Comparison of ENCODE assay signal across 16 cellular contexts in the genomic region with DNA sequence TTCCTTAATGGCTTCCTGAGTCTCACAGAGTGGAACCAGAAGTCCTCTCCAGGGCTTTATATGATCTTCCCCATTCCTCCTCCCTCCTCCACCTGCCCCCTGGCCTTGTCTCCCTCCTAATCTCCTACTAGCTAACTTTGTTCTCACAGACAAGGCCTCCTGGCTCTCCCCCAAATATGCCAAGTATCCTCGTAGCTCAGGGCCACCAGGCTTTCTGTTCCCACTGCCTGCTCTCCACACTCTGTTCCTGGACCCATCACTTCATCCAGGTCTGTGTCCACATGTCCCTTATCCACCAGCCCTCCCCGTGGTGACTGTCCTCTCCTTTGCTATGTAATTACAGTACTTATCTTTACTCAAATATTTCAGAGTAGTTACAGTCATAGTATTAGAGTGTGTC. TPM values are rescaled to one million over a fixed set of nuclear protein-coding genes. Genes with fewer than 3 reads are reported as not detected.
DNase-seq lines count a peak whose midpoint lies in the region; ATAC-seq and TF ChIP-seq lines count a peak whose summit lies in the region.
"Had no signal": no experiment of that assay in that cellular context is flagged by ENCODE, and none has a peak within 500 bp of the region (broad histone marks: within the 10 kb centered on the region; RNA-seq: fewer than 3 reads in every experiment).

No MANE protein-coding gene starts in this region.

- TF ChIP-seq CTCF in H9 (conservative IDR thresholded peaks at IDR 0.05) (no peak), Peyer's patch (IDR thresholded peaks at IDR 0.05) (no peak), osteoblast (IDR thresholded peaks at IDR 0.05; ENCODE audit: extremely low read depth, low read depth, low read length) (no peak)

- no peak overlapping the region for H3K27ac Mint-ChIP-seq in H9
- no peak overlapping the region for H3K27ac Mint-ChIP-seq in activated naive CD4-positive, alpha-beta T cell treated with anti-CD3 and anti-CD28 coated beads for 36 hours
- H3K27ac Mint-ChIP-seq: CD8-positive, alpha-beta T cell; GM23338; IgD-negative memory B cell had no signal

- no peak overlapping the region for H3K4me2 ChIP-seq in H9 (ENCODE audit: insufficient read depth, insufficient read length, low read length)
- no peak overlapping the region for H3K4me2 ChIP-seq in osteoblast (ENCODE audit: insufficient read depth, low read length)
- H3K4me2 ChIP-seq: A549, GM23338 had no signal

- H2AFZ ChIP-seq in H9 (ENCODE audit: low read length): no peak overlapping the region
- H2AFZ ChIP-seq in osteoblast (ENCODE audit: low read length): no peak overlapping the region
- H2AFZ ChIP-seq: GM23338 had no signal

- H3K9me3 Mint-ChIP-seq in H9: no peaks in the 10 kb centered on the region; a peak in 1 of 5 replicates
- no peaks in the 10 kb centered on the region for H3K9me3 Mint-ChIP-seq in activated naive CD4-positive, alpha-beta T cell treated with anti-CD3 and anti-CD28 coated beads for 36 hours
- H3K9me3 Mint-ChIP-seq: CD14-positive monocyte; CD8-positive, alpha-beta T cell; GM23338; IgD-negative memory B cell had no signal

- no peaks in the 10 kb centered on the region; the same call in 1 of the 2 replicates for H3K27me3 ChIP-seq in H9 (ENCODE audit: insufficient read depth, low read length)
- no peaks in the 10 kb centered on the region for H3K27me3 ChIP-seq in Peyer's patch
- peaks cover 8% of the 10 kb centered on the region for H3K27me3 ChIP-seq in osteoblast (ENCODE audit: insufficient read depth, low read length)

- H3K4ac ChIP-seq in H9 (ENCODE audit: low read depth, low read length): no peak overlapping the region

- intact Hi-C loops in activated naive CD4-positive, alpha-beta T cell treated with anti-CD3 and anti-CD28 coated beads for 36 hours (cut with micrococcal nuclease): no loop called here

- no peak overlapping the region for H3K18ac ChIP-seq in H9 (ENCODE audit: insufficient read length, low read depth, low read length)

- H3K23ac ChIP-seq in H9 (ENCODE audit: insufficient read length, low read depth, low read length): no peak overlapping the region

- no peak overlapping the region for H3T11ph ChIP-seq in H9 (ENCODE audit: low read length)

- no peaks in the 10 kb centered on the region for H3K36me3 Mint-ChIP-seq in H9 (ENCODE audit: insufficient read depth in 1 of 3, low read depth in 3 of 3)
- no peaks in the 10 kb centered on the region for H3K36me3 Mint-ChIP-seq in activated naive CD4-positive, alpha-beta T cell treated with anti-CD3 and anti-CD28 coated beads for 36 hours (ENCODE audit: low read depth)
- H3K36me3 Mint-ChIP-seq: CD14-positive monocyte; CD8-positive, alpha-beta T cell; IgD-negative memory B cell had no signal

- H4K91ac ChIP-seq in H9 (ENCODE audit: insufficient read length, low read depth, low read length): no peak overlapping the region

- H3K4me3 Mint-ChIP-seq in H9: no peak overlapping the region
- H3K4me3 Mint-ChIP-seq in activated naive CD4-positive, alpha-beta T cell treated with anti-CD3 and anti-CD28 coated beads for 36 hours: no peak overlapping the region
- H3K4me3 Mint-ChIP-seq: CD14-positive monocyte; CD8-positive, alpha-beta T cell; GM23338; IgD-negative memory B cell had no signal

- H2BK12ac ChIP-seq in H9 (ENCODE audit: insufficient read length, low read depth, low read length): no peak overlapping the region

- H3K56ac ChIP-seq in H9 (ENCODE audit: insufficient read length, low read depth, low read length): no peak overlapping the region

- no peak overlapping the region for H2AK5ac ChIP-seq in H9 (ENCODE audit: insufficient read length, low read length)

- H2BK20ac ChIP-seq in H9 (ENCODE audit: low read depth, low read length, poor library complexity, severe bottlenecking): no peak overlapping the region

- no peaks in the 10 kb centered on the region for H3K36me3 ChIP-seq in Peyer's patch
- H3K36me3 ChIP-seq in osteoblast (ENCODE audit: insufficient read depth, low read length): no peaks in the 10 kb centered on the region
- H3K36me3 ChIP-seq: HAP-1 had no signal

- no peak overlapping the region for H2BK15ac ChIP-seq in H9 (ENCODE audit: low read depth, low read length)

- CTCF ChIA-PET in activated naive CD4-positive, alpha-beta T cell treated with anti-CD3 and anti-CD28 coated beads for 36 hours (lab: Charles Lee): interaction anchor here (1.7 kb wide), 1 partner anchor 24 kb away, joined by 6 read pairs; a partner anchor contains a TSS

- TF ChIP-seq POLR2A in Peyer's patch (IDR thresholded peaks at IDR 0.05): no peak

- H4K20me1 ChIP-seq in H9 (ENCODE audit: control insufficient read depth, insufficient read depth, insufficient read length): no peaks in the 10 kb centered on the region
- no peaks in the 10 kb centered on the region for H4K20me1 ChIP-seq in osteoblast (ENCODE audit: insufficient read depth, low read length)

- H3K23me2 ChIP-seq in H9 (ENCODE audit: insufficient read length, low read depth, low read length, poor library complexity, severe bottlenecking): peaks cover 8% of the 10 kb centered on the region

- WGBS in H9 (ENCODE audit: extremely low coverage, insufficient read length, low lambda C conversion rate): no CpG with 5 or more reads among the region's 2 CpGs

- H3K4me1 ChIP-seq in H9 (ENCODE audit: insufficient read depth, low read length) (no peaks in the 10 kb centered on the region; the same call in 1 of the 2 replicates), Peyer's patch (no peaks in the 10 kb centered on the region), osteoblast (ENCODE audit: insufficient read depth, low read length) (no peaks in the 10 kb centered on the region)
- H3K4me1 ChIP-seq: A549 had no signal

- H3K14ac ChIP-seq in H9 (ENCODE audit: insufficient read depth, low read length): no peak overlapping the region

- ATAC-seq in GM18867 (IDR thresholded peaks at IDR 0.05; ENCODE audit: unreplicated experiment) (no peak), GM21515 (IDR thresholded peaks at IDR 0.05; ENCODE audit: unreplicated experiment) (no peak)
- ATAC-seq: A549; CD8-positive, alpha-beta T cell; GM23338 had no signal

- DNase-seq in H9 (peak; percentile 9), Peyer's patch (peak in 2 of 3 donors; percentile 6 to 11), ecto neural progenitor cell (ENCODE audit: low spot score) (peak; percentile 36), osteoblast (ENCODE audit: insufficient read length, low spot score, missing footprints) (peak; percentile 75)
- DNase-seq in activated naive CD4-positive, alpha-beta T cell treated with anti-CD3 and anti-CD28 coated beads for 36 hours: no peak
- no peak for DNase-seq in stimulated activated CD4-positive, alpha-beta T cell treated with anti-CD3 and anti-CD28 coated beads, Interleukin-4, amount 100 ng/mL, for 24 hours
- DNase-seq: DMS 273 treated with DMSO at 0.1 percent for 48 hours had no signal

- H4K8ac ChIP-seq in H9 (replicated peaks; ENCODE audit: insufficient read length, low read depth, low read length): no peak overlapping the region

- H2BK5ac ChIP-seq in H9 (ENCODE audit: insufficient read length, low read length): no peak overlapping the region

- H3K79me1 ChIP-seq in H9 (ENCODE audit: insufficient read depth, low read depth, low read length, poor library complexity, severe bottlenecking): no peaks in the 10 kb centered on the region

- H3K79me2 ChIP-seq in H9 (ENCODE audit: insufficient read depth, low read length) (no peaks in the 10 kb centered on the region), osteoblast (ENCODE audit: insufficient read depth, low read length) (no peaks in the 10 kb centered on the region)

- no peak overlapping the region for H3K9ac ChIP-seq in H9 (ENCODE audit: extremely low read depth, insufficient read length, low read length)

- no peaks in the 10 kb centered on the region for H3K9me3 ChIP-seq in H9 (ENCODE audit: control insufficient read depth, low read depth, low read length)
- no peaks in the 10 kb centered on the region for H3K9me3 ChIP-seq in Peyer's patch
- no peaks in the 10 kb centered on the region for H3K9me3 ChIP-seq in osteoblast (ENCODE audit: low read depth, low read length)
- H3K9me3 ChIP-seq: A549, HAP-1 had no signal

- H3K27ac ChIP-seq in H9 (ENCODE audit: insufficient read length, low read depth, low read length) (no peak overlapping the region), Peyer's patch (no peak overlapping the region), osteoblast (ENCODE audit: low read depth, low read length) (no peak overlapping the region)
- H3K27ac ChIP-seq: A549 had no signal

- H3K4me3 ChIP-seq in Peyer's patch (no peak overlapping the region), osteoblast (ENCODE audit: insufficient read depth, low read length) (no peak overlapping the region)
- H3K4me3 ChIP-seq: A549, GM23338, HAP-1 had no signal

- H2BK120ac ChIP-seq in H9 (ENCODE audit: low read depth, low read length, poor library complexity, severe bottlenecking): no peak overlapping the region

- H3K27me3 Mint-ChIP-seq in H9 (ENCODE audit: low read depth): peaks cover 16% of the 10 kb centered on the region
- peaks cover 12% of the 10 kb centered on the region for H3K27me3 Mint-ChIP-seq in activated naive CD4-positive, alpha-beta T cell treated with anti-CD3 and anti-CD28 coated beads for 36 hours (ENCODE audit: low read depth)
- H3K27me3 Mint-ChIP-seq: IgD-negative memory B cell had no signal

- H4K5ac ChIP-seq in H9 (ENCODE audit: insufficient read length, low read depth, low read length): no peak overlapping the region

- peaks cover 11 to 31% of the 10 kb centered on the region in 2 experiments for H3K4me1 Mint-ChIP-seq in H9
- no peaks in the 10 kb centered on the region for H3K4me1 Mint-ChIP-seq in activated naive CD4-positive, alpha-beta T cell treated with anti-CD3 and anti-CD28 coated beads for 36 hours (ENCODE audit: low read depth)
- H3K4me1 Mint-ChIP-seq: IgD-negative memory B cell had no signal

RNA-seq across cellular contexts. Expression of a gene that starts 23.2 kb away (rescaled TPM):
- total RNA-seq in H9 (2021) (0.39 and 0.50 TPM in 2 replicates), Peyer's patch (not detected), osteoblast (not detected in 2 replicates)
- total RNA-seq in activated naive CD4-positive, alpha-beta T cell treated with anti-CD3 and anti-CD28 coated beads for 36 hours: not detected
- total RNA-seq: CD8-positive, alpha-beta T cell; Daoy; GM23338 had no signal

Comparison
In these comparisons a context has a peak if more than half of its experiments do, and no peak if none do; other contexts are left out.
1. DNase-seq: peak in H9 (single experiment), Peyer's patch (2 of 3), ecto neural progenitor cell (single experiment) and osteoblast (single experiment); none in activated naive CD4-positive, alpha-beta T cell treated with anti-CD3 and anti-CD28 coated beads for 36 hours (single experiment) and stimulated activated CD4-positive, alpha-beta T cell treated with anti-CD3 and anti-CD28 coated beads, Interleukin-4, amount 100 ng/mL, for 24 hours (single experiment).